ENCODE assay signal across 24 cellular contexts in genomic region chr1:44059181-44059661, GRCh38. TPM values are rescaled to one million over a fixed set of nuclear protein-coding genes. Genes with fewer than 3 reads are reported as not detected.
A peak's percentile ranks its signal among the peaks of the same experiment; 100 is the strongest.
DNase-seq lines count a peak whose midpoint lies in the region; ATAC-seq, FAIRE-seq and TF ChIP-seq lines count a peak whose summit lies in the region.
"Had no signal": no experiment of that assay in that cellular context is flagged by ENCODE, and none has a peak within 500 bp of the region (broad histone marks: within the 10 kb centered on the region; RNA-seq: fewer than 3 reads in every experiment).

No MANE protein-coding gene starts in this region.

- CTCF ChIA-PET in PC-9 (lab: Charles Lee) = no interaction called here
- CTCF ChIA-PET in H1 (lab: Charles Lee; ENCODE audit: partially characterized antibody) = interaction anchor here (0.6 to 4.4 kb wide), 3 partner anchors 12 to 1422 kb away, joined by 3 to 44 read pairs (median 17); no protein-coding TSS in a partner anchor

- H2BK12ac ChIP-seq in H1 (ENCODE audit: low read depth, low read length) = no peak overlapping the region

- no peak overlapping the region for H2BK20ac ChIP-seq in H1 (ENCODE audit: low read length)

- ATAC-seq in HG02938 (IDR thresholded peaks at IDR 0.05; ENCODE audit: unreplicated experiment) = no peak
- ATAC-seq: HepG2, Panc1 had no signal

- H3K14ac ChIP-seq in H1 (ENCODE audit: insufficient read length) = no peak overlapping the region

- H3K9me2 ChIP-seq in PC-9 (ENCODE audit: insufficient read depth) = no peaks in the 10 kb centered on the region
- H3K9me2 ChIP-seq: SK-N-SH had no signal

- no peaks in the 10 kb centered on the region for H3K9me3 ChIP-seq in PC-9 (ENCODE audit: insufficient read depth, low read depth)
- no peaks in the 10 kb centered on the region for H3K9me3 ChIP-seq in H1 (ENCODE audit: insufficient read depth in 2 of 2, low read depth in 1 of 2, low read length in 1 of 2)
- H3K9me3 ChIP-seq in muscle layer of colon (ENCODE audit: low read length) = no peaks in the 10 kb centered on the region
- H3K9me3 ChIP-seq in tibial artery = no peaks in the 10 kb centered on the region
- H3K9me3 ChIP-seq: SK-N-SH had no signal

- H3F3A ChIP-seq in PC-9 (ENCODE audit: insufficient read depth, low read depth) = peaks cover 30% of the 10 kb centered on the region

- intact Hi-C loops in PC-9 (cut with micrococcal nuclease; ENCODE audit: unreplicated experiment) (no loop called here), tibial artery (cut with DNase I; ENCODE audit: low total_unique reads) (no loop called here)

- no peak for TF ChIP-seq POLR2A in H1 (IDR thresholded peaks at IDR 0.05; ENCODE audit: control extremely low read depth in 1 of 2, low read depth in 2 of 2, low read length in 2 of 2)

- H4K91ac ChIP-seq in H1 (replicated peaks; ENCODE audit: insufficient read length, low read length) = no peak overlapping the region

- no peak overlapping the region for H3K9ac ChIP-seq in H1 (replicated peaks in 1 of 4; ENCODE audit: extremely low read depth in 1 of 4, low read depth in 3 of 4, low read length in 3 of 4)
- no peak overlapping the region for H3K9ac ChIP-seq in muscle layer of colon (ENCODE audit: low read length)
- H3K9ac ChIP-seq: SK-N-SH had no signal

- H3K4me2 ChIP-seq in PC-9 = peak overlapping the region; percentile 39
- no peak overlapping the region for H3K4me2 ChIP-seq in H1 (ENCODE audit: insufficient read depth in 1 of 2, low read depth in 2 of 2, low read length in 2 of 2)
- H3K4me2 ChIP-seq: SK-N-SH had no signal

- H3K27me3 ChIP-seq in PC-9 (ENCODE audit: insufficient read depth, low read depth) (no peaks in the 10 kb centered on the region), H1 (replicated peaks in 1 of 4; ENCODE audit: control insufficient read depth in 3 of 4, extremely low read depth in 1 of 4, insufficient read depth in 3 of 4, low read length in 3 of 4) (no peaks in the 10 kb centered on the region; a peak in 2 of 7 replicates), muscle layer of colon (ENCODE audit: control insufficient read depth in 1 of 2, insufficient read depth in 2 of 2, low read length in 2 of 2) (no peaks in the 10 kb centered on the region), tibial artery (no peaks in the 10 kb centered on the region)

- no peak overlapping the region for H2AK5ac ChIP-seq in H1 (ENCODE audit: low read depth, low read length)

- DNase-seq in PC-9 (peak in 1 of 2 experiments; percentile 91), H1 (ENCODE audit: low read depth in 1 of 2, low spot score in 2 of 2) (no peak), NCI-H1105 (lab: John Stamatoyannopoulos, UW) (no peak), RKO (ENCODE audit: low spot score) (no peak), tibial artery (no peak)
- DNase-seq: C1 segment of cervical spinal cord; CD4-positive, alpha-beta memory T cell; COR-L47; Kasumi-1; NCI-H1092 treated with DMSO at 0.1 percent for 48 hours; NCI-H1436 treated with DMSO at 0.1 percent for 48 hours; NCI-H187 treated with DMSO at 0.1 percent for 48 hours; NCI-H526 treated with DMSO at 0.1 percent for 48 hours; SK-N-SH; SW 1271 had no signal

- H2AFZ ChIP-seq in PC-9 (no peak overlapping the region), H1 (ENCODE audit: low read length) (peak overlapping the region; percentile 34; the same call in 1 of the 2 replicates)

- H3K4me3 ChIP-seq in PC-9 (no peak overlapping the region), H1 (ENCODE audit: extremely low read depth in 1 of 4, insufficient read depth in 2 of 4, low read depth in 3 of 4, low read length in 4 of 4) (no peak overlapping the region), muscle layer of colon (ENCODE audit: low read depth in 1 of 2, low read length in 2 of 2) (no peak overlapping the region), tibial artery (no peak overlapping the region)

- peak overlapping the region; percentile 80 for H3K27ac ChIP-seq in PC-9
- H3K27ac ChIP-seq in H1 (ENCODE audit: low read depth, low read length) = no peak overlapping the region
- peak overlapping the region; percentile 2 for H3K27ac ChIP-seq in muscle layer of colon (ENCODE audit: low read depth, low read length)
- no peak overlapping the region for H3K27ac ChIP-seq in tibial artery

- no peak overlapping the region for H3K23ac ChIP-seq in H1 (ENCODE audit: insufficient read length)

- H3K23me2 ChIP-seq in H1 (ENCODE audit: low read depth, low read length) = no peaks in the 10 kb centered on the region

- H3K4ac ChIP-seq in H1 (replicated peaks; ENCODE audit: insufficient read length, low read depth, low read length) = no peak overlapping the region

- no peaks in the 10 kb centered on the region for H3K79me1 ChIP-seq in H1 (ENCODE audit: low read depth, low read length)

- FAIRE-seq in H1 (lab: Jason Lieb, UNC) = no peak
- FAIRE-seq: G401.6, H54, HepG2 had no signal

- H3K4me1 ChIP-seq in PC-9 (replicated peaks; ENCODE audit: insufficient read depth) (peaks cover 36% of the 10 kb centered on the region), H1 (replicated peaks in 1 of 4; ENCODE audit: control insufficient read depth in 3 of 4, insufficient read depth in 4 of 4, low read length in 3 of 4) (0 out of 7 replicates have a peak, but pooled peaks cover 0 to under 1% (median 0%) of the 10 kb centered on the region in 4 experiments), muscle layer of colon (ENCODE audit: insufficient read depth, low read length) (peaks cover 18% of the 10 kb centered on the region), tibial artery (no peaks in the 10 kb centered on the region)

- no peak overlapping the region for H2BK5ac ChIP-seq in H1 (ENCODE audit: low read depth, low read length)

- no peak overlapping the region for H2BK15ac ChIP-seq in H1 (ENCODE audit: low read length)

- H3K79me2 ChIP-seq in PC-9 (ENCODE audit: low read depth) (no peaks in the 10 kb centered on the region), H1 (ENCODE audit: control insufficient read depth in 1 of 2, insufficient read depth in 2 of 2, low read length in 2 of 2) (no peaks in the 10 kb centered on the region)

- no peak overlapping the region for H4K5ac ChIP-seq in H1 (ENCODE audit: insufficient read length, low read depth, low read length)

- no peaks in the 10 kb centered on the region for H3K36me3 ChIP-seq in PC-9 (ENCODE audit: low read depth)
- H3K36me3 ChIP-seq in H1 (ENCODE audit: control insufficient read depth in 2 of 4, insufficient read depth in 4 of 4, low read length in 3 of 4) = no peaks in the 10 kb centered on the region
- H3K36me3 ChIP-seq in muscle layer of colon (ENCODE audit: insufficient read depth, low read length) = no peaks in the 10 kb centered on the region
- no peaks in the 10 kb centered on the region for H3K36me3 ChIP-seq in tibial artery

- TF ChIP-seq RAD21 in H1 (IDR thresholded peaks at IDR 0.05 in 1 of 2, conservative IDR thresholded peaks at IDR 0.05 in 1 of 2; ENCODE audit: low read depth in 2 of 2, low read length in 2 of 2) = no peak

- TF ChIP-seq CTCF in PC-9 (conservative IDR thresholded peaks at IDR 0.05) (no peak), H1 (IDR thresholded peaks at IDR 0.05; ENCODE audit: control extremely low read depth in 1 of 3, insufficient read depth in 1 of 3, low read depth in 1 of 3, low read length in 3 of 3) (no peak), tibial artery (IDR thresholded peaks at IDR 0.05) (no peak)

- POLR2A ChIA-PET in PC-9 (lab: Charles Lee; ENCODE audit: unreplicated experiment) = no interaction called here
- POLR2A ChIA-PET in H1 (lab: Charles Lee; ENCODE audit: partially characterized antibody) = interaction anchor here (1.5 kb wide), 1 partner anchor 67 kb away, joined by 4 read pairs; the partner anchor contains the start of gene CCDC24

- H2BK120ac ChIP-seq in H1 (replicated peaks; ENCODE audit: low read depth, low read length) = no peak overlapping the region

- no peak overlapping the region for H4K8ac ChIP-seq in H1 (ENCODE audit: extremely low read depth, insufficient read depth, low read length)

- no peak for TF ChIP-seq EP300 in H1 (IDR thresholded peaks at IDR 0.05; ENCODE audit: borderline replicate concordance in 1 of 2, low read depth in 2 of 2, low read length in 2 of 2)

- no peak overlapping the region for H3K56ac ChIP-seq in H1 (replicated peaks; ENCODE audit: insufficient read length, low read depth, low read length)

- no peak overlapping the region for H3K18ac ChIP-seq in H1 (ENCODE audit: extremely low read depth, low read length)

- H4K20me1 ChIP-seq in PC-9 (ENCODE audit: insufficient read depth) = no peaks in the 10 kb centered on the region
- no peaks in the 10 kb centered on the region for H4K20me1 ChIP-seq in H1 (replicated peaks in 1 of 2; ENCODE audit: control insufficient read depth in 1 of 2, insufficient read depth in 2 of 2, low read length in 2 of 2)

- no TSS peak for BruUV-seq in PC-9 (replicated peaks; lab: Mats Ljungman, UMichigan)

- 88% methylated on average over 2 of the region's 2 CpGs; no CpG with 5 or more reads in 1 of the 2 experiments for WGBS in H1 (ENCODE audit: extremely low coverage in 1 of 2, insufficient coverage in 1 of 2, insufficient read length in 1 of 2, insufficient replicate concordance in 2 of 2, low coverage in 1 of 2, low lambda C conversion rate in 2 of 2, missing lambda C conversion rate in 1 of 2), 2 experiments

TF ChIP-seq in H1, 55 proteins besides CTCF, POLR2A, EP300 and RAD21 (continues in another document):
- no peak for TF ChIP-seq PHF8 (conservative IDR thresholded peaks at IDR 0.05; ENCODE audit: low read depth, low read length)

RNA-seq across cellular contexts. Expression of gene SLC6A9, which starts 28.0 kb away (rescaled TPM):
- 57.7 and 70.1 TPM in 2 replicates for total RNA-seq in PC-9 (2021)
- 24.1 and 24.2 TPM in 2 replicates for total RNA-seq in H1 (2021; fragmentation: NEBNext Ultra II Directional; extraction: Animal tissue kit (Norgen Biotek cat#: 25700))
- polyA plus RNA-seq in H1 (2011; rRNA removed) = 20.2 and 34.5 TPM in 2 replicates
- polyA plus RNA-seq in H1 (2011; cell fraction: cytosol; rRNA removed) = 13.2 TPM
- polyA plus RNA-seq in H1 (2011; cell fraction: nucleus; rRNA removed) = 48.7 TPM
- 16.1 to 23.0 TPM (median 21.5 TPM) in 4 replicates for polyA plus RNA-seq in H1 (2012, experiment 1 of 2)
- polyA plus RNA-seq in H1 (2012, experiment 2 of 2) = 17.6 TPM
- 14.5 TPM for polyA plus RNA-seq in H1 (2013, experiment 1 of 2)
- 14.6 TPM for polyA plus RNA-seq in H1 (2013, experiment 2 of 2)
- 25.8 and 33.4 TPM in 2 replicates for polyA minus RNA-seq in H1 (2011; rRNA and poly(A)+ RNA removed)
- 17.4 TPM for polyA minus RNA-seq in H1 (2011; cell fraction: cytosol; rRNA and poly(A)+ RNA removed)
- 23.0 TPM for polyA minus RNA-seq in H1 (2011; cell fraction: nucleus; rRNA and poly(A)+ RNA removed)
- polyA plus RNA-seq: CD4-positive, alpha-beta memory T cell had no signal

RNA-seq across cellular contexts. Expression of gene KLF17, which starts 59.4 kb away (rescaled TPM):
- not detected in 2 replicates for total RNA-seq in PC-9 (2021)
- total RNA-seq in H1 (2021; fragmentation: NEBNext Ultra II Directional; extraction: Animal tissue kit (Norgen Biotek cat#: 25700)) = not detected in 2 replicates
- polyA plus RNA-seq in H1 (2011; rRNA removed) = not detected in 2 replicates
- polyA plus RNA-seq in H1 (2011; cell fraction: cytosol; rRNA removed) = not detected
- not detected for polyA plus RNA-seq in H1 (2011; cell fraction: nucleus; rRNA removed)
- not detected in 4 replicates for polyA plus RNA-seq in H1 (2012, experiment 1 of 2)
- polyA plus RNA-seq in H1 (2012, experiment 2 of 2) = not detected
- not detected for polyA plus RNA-seq in H1 (2013, experiment 1 of 2)
- not detected for polyA plus RNA-seq in H1 (2013, experiment 2 of 2)
- polyA minus RNA-seq in H1 (2011; rRNA and poly(A)+ RNA removed) = not detected in 2 replicates
- not detected for polyA minus RNA-seq in H1 (2011; cell fraction: cytosol; rRNA and poly(A)+ RNA removed)
- not detected for polyA minus RNA-seq in H1 (2011; cell fraction: nucleus; rRNA and poly(A)+ RNA removed)
- total RNA-seq: A673; CD4-positive, alpha-beta memory T cell; Daoy; HepG2; NCI-H460 had no signal
- polyA plus RNA-seq: CD4-positive, alpha-beta memory T cell; HepG2 had no signal

Comparison
In these comparisons a context has a peak if more than half of its experiments do, and no peak if none do; other contexts are left out.
1. H3K27ac ChIP-seq: peak in PC-9 (single experiment) and muscle layer of colon (single experiment); none in H1 (single experiment) and tibial artery (0 of 2).